Comparison of ENCODE assay signal across 8 cellular contexts in the genomic region with DNA sequence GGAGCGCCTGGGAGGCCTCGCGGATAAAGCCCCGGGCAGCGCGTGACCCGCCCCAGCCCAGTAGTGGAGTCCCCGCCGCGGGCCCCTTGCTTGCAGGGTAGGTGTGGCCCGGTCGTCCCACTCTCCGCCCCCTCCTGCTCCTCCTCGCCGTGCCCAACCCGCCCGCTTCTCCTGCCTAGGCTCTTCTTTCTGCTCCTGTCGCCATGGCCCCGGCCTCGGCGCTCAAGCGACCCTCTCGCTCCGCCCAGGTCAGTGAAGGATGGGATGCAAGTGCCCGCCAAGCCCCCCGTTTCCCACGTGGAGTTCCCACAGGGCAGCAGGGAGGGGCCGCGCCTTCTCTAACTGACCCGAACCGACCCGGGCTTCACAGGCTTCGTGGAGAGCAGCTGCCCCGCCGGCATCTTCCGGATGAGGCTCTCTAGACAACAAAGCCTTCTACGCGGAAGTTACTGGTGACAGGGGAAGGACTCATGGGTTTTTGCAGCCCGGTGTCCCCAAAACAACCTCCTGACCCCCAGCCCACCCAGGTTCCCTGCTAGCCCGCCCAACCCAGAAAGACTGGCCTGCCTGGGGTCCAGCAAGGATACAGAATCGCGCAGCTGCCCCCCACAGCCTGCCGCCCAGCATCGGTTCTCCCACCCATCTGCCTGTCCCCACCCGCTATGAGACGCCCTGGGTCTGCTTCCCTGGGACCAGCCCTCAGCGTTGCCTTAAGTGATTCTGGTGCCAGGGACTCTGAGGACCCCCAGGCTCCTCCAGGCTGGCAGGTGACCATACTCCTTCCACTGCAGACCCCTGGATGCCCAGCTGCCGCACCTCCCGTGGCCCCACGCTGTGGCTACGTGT. TPM values are rescaled to one million over a fixed set of nuclear protein-coding genes. Genes with fewer than 3 reads are reported as not detected.
DNase-seq lines count a peak whose midpoint lies in the region; ATAC-seq lines count a peak whose summit lies in the region.

No MANE protein-coding gene starts in this region.

- H3K4me1 Mint-ChIP-seq in activated CD4-positive, alpha-beta T cell treated with anti-CD3 and anti-CD28 coated beads for 36 hours = peaks cover 20% of the 10 kb centered on the region

- H3K36me3 Mint-ChIP-seq in activated CD4-positive, alpha-beta T cell treated with anti-CD3 and anti-CD28 coated beads for 36 hours (ENCODE audit: low read depth) = no peaks in the 10 kb centered on the region

- H3K27ac Mint-ChIP-seq in activated CD4-positive, alpha-beta T cell treated with anti-CD3 and anti-CD28 coated beads for 36 hours = peak overlapping the region; percentile 87

- peak overlapping the region in 1 of 2 donors; percentile 42 for H3K9ac ChIP-seq in duodenal mucosa (ENCODE audit: low read depth in 1 of 2, low read length in 2 of 2)

- CTCF ChIA-PET in activated CD4-positive, alpha-beta T cell treated with anti-CD3 and anti-CD28 coated beads for 36 hours (lab: Charles Lee) = interaction anchor here (0.6 to 1.4 kb wide), 3 partner anchors 31 to 1348 kb away, joined by 3 to 4 read pairs (median 3); no protein-coding TSS in a partner anchor

- DNase-seq in NCI-H524 (lab: John Stamatoyannopoulos, UW) = peak; percentile 18 to 56
- DNase-seq in NCI-H524 treated with DMSO at 0.1 percent for 48 hours (lab: John Stamatoyannopoulos, UW) = no peak
- DNase-seq in activated CD4-positive, alpha-beta T cell treated with anti-CD3 and anti-CD28 coated beads for 36 hours = peak; percentile 73
- peak; percentile 31 for DNase-seq in mucosa of gallbladder (ENCODE audit: low spot score)
- DNase-seq in stimulated activated CD8-positive, alpha-beta memory T cell treated with anti-CD3 and anti-CD28 coated beads, Interleukin-7, amount 100 ng/mL, for 24 hours (ENCODE audit: low read depth) = peak; percentile 45
- no peak for DNase-seq in NK-92 (lab: John Stamatoyannopoulos, UW; ENCODE audit: unreplicated experiment)

- POLR2A ChIA-PET in activated CD4-positive, alpha-beta T cell treated with anti-CD3 and anti-CD28 coated beads for 36 hours (lab: Charles Lee) = no interaction called here

- H3K4me1 ChIP-seq in duodenal mucosa (ENCODE audit: control insufficient read depth in 1 of 2, insufficient read depth in 2 of 2, low read length in 2 of 2) = peaks cover 7 to 8% of the 10 kb centered on the region in 2 donors

- H3K27ac ChIP-seq in duodenal mucosa (ENCODE audit: low read depth, low read length) = no peak overlapping the region

- H3K9me3 ChIP-seq in duodenal mucosa (ENCODE audit: control insufficient read depth in 1 of 2, low read length in 2 of 2) = no peaks in the 10 kb centered on the region

- peak; percentile 69 for ATAC-seq in HG03175 (IDR thresholded peaks at IDR 0.05; ENCODE audit: unreplicated experiment)
- peak; percentile 88 for ATAC-seq in activated CD4-positive, alpha-beta T cell treated with anti-CD3 and anti-CD28 coated beads for 36 hours

- H3K27me3 Mint-ChIP-seq in activated CD4-positive, alpha-beta T cell treated with anti-CD3 and anti-CD28 coated beads for 36 hours = no peaks in the 10 kb centered on the region

- intact Hi-C loops in activated CD4-positive, alpha-beta T cell treated with anti-CD3 and anti-CD28 coated beads for 36 hours (cut with DNase I, micrococcal nuclease) = loop anchor here in 1 of 2 experiments (2.0 to 5.0 kb wide), 2 partner anchors 32 to 1312 kb away; partner anchors contain the start of gene TTC32

- no peaks in the 10 kb centered on the region for H3K36me3 ChIP-seq in duodenal mucosa (ENCODE audit: control insufficient read depth in 1 of 2, insufficient read depth in 2 of 2, low read length in 2 of 2)

- peaks cover 0 to 5% of the 10 kb centered on the region in 2 donors for H3K27me3 ChIP-seq in duodenal mucosa (ENCODE audit: control insufficient read depth in 1 of 2, insufficient read depth in 2 of 2, low read length in 2 of 2)

- H3K9me3 Mint-ChIP-seq in activated CD4-positive, alpha-beta T cell treated with anti-CD3 and anti-CD28 coated beads for 36 hours (ENCODE audit: low read depth) = no peaks in the 10 kb centered on the region

- peak overlapping the region; percentile 76 for H3K4me3 Mint-ChIP-seq in activated CD4-positive, alpha-beta T cell treated with anti-CD3 and anti-CD28 coated beads for 36 hours

- peak overlapping the region; percentile 61 to 63 for H3K4me3 ChIP-seq in duodenal mucosa (ENCODE audit: low read depth in 1 of 2, low read length in 2 of 2)

RNA-seq across cellular contexts. Expression of gene TTC32, which starts 32.9 kb away (rescaled TPM):
- total RNA-seq in activated CD4-positive, alpha-beta T cell treated with anti-CD3 and anti-CD28 coated beads for 36 hours = 10 to 100 TPM in 1 of 2 experiments, 1 to 10 TPM in 1; 8.8 to 15.7 TPM
- 6.8 TPM for total RNA-seq in mucosa of gallbladder

Comparison
In these comparisons a context has a peak if more than half of its experiments do, and no peak if none do; other contexts are left out.
1. DNase-seq: peak in NCI-H524 (2 of 2), activated CD4-positive, alpha-beta T cell treated with anti-CD3 and anti-CD28 coated beads for 36 hours (single experiment), mucosa of gallbladder (single experiment) and stimulated activated CD8-positive, alpha-beta memory T cell treated with anti-CD3 and anti-CD28 coated beads, Interleukin-7, amount 100 ng/mL, for 24 hours (single experiment); none in NCI-H524 treated with DMSO at 0.1 percent for 48 hours (single experiment) and NK-92 (single experiment).